Comparison of ENCODE assay signal across 8 cellular contexts in genomic region chr11:66068154-66068821, GRCh38. TPM values are rescaled to one million over a fixed set of nuclear protein-coding genes. Genes with fewer than 3 reads are reported as not detected.
DNase-seq lines count a peak whose midpoint lies in the region; ATAC-seq and TF ChIP-seq lines count a peak whose summit lies in the region.

No MANE protein-coding gene starts in this region.

- H3K36me3 ChIP-seq in DND-41 (ENCODE audit: insufficient read depth, low read length), result peaks cover 70% of the 10 kb centered on the region
- peaks cover 67% of the 10 kb centered on the region for H3K36me3 ChIP-seq in MG63
- H3K36me3 ChIP-seq in adrenal gland (replicated peaks in 1 of 2), result peaks cover 0 to 51% of the 10 kb centered on the region in 2 donors

- peaks cover 44% of the 10 kb centered on the region for H3K79me2 ChIP-seq in DND-41 (ENCODE audit: insufficient read depth, low read length)

- intact Hi-C loops in adrenal gland (cut with DNase I) (no loop called here), cardiac septum (cut with DNase I) (no loop called here), posterior vena cava (cut with DNase I) (no loop called here)

- H3K4me1 ChIP-seq in DND-41 (ENCODE audit: insufficient read depth, low read length) (peaks cover 27% of the 10 kb centered on the region), adrenal gland (replicated peaks in 1 of 2) (peaks cover 18 to 39% of the 10 kb centered on the region in 2 donors)

- TF ChIP-seq CTCF in DND-41 (IDR thresholded peaks at IDR 0.05; ENCODE audit: borderline replicate concordance, extremely low read depth, low read length, poor library complexity, severe bottlenecking) (peak; percentile 96), adrenal gland (IDR thresholded peaks at IDR 0.05) (peak; percentile 70 to 82 (median 79))

- peak; percentile 80 for DNase-seq in DND-41
- DNase-seq in MG63, result peak; percentile 55
- DNase-seq in T follicular helper cell (ENCODE audit: low read depth), result peak; percentile 70
- DNase-seq in adrenal gland, result peak; percentile 67 to 90 (median 76)
- DNase-seq in cardiac septum (ENCODE audit: low spot score), result peak; percentile 85
- peak; percentile 83 for DNase-seq in retina
- no peak for DNase-seq in posterior vena cava (ENCODE audit: low spot score)

- TF ChIP-seq POLR2A in adrenal gland (IDR thresholded peaks at IDR 0.05), result no peak

- H3K4me3 ChIP-seq in DND-41 (ENCODE audit: low read depth in 1 of 2, low read length in 2 of 2) (no peak overlapping the region), MG63 (no peak overlapping the region), adrenal gland (no peak overlapping the region)

- peaks cover 21% of the 10 kb centered on the region; the same call in 1 of the 2 replicates for H4K20me1 ChIP-seq in DND-41 (ENCODE audit: insufficient read depth, low read length)

- 41 to 46% (median 43%) methylated on average over 8 to 17 of the region's 17 CpGs for WGBS in adrenal gland, 4 donors

- H2AFZ ChIP-seq in DND-41 (ENCODE audit: low read depth, low read length), result no peak overlapping the region

- H3K4me2 ChIP-seq in DND-41 (ENCODE audit: insufficient read depth, low read length), result no peak overlapping the region

- H3K27me3 ChIP-seq in DND-41 (ENCODE audit: insufficient read depth, low read length, poor library complexity), result no peaks in the 10 kb centered on the region
- H3K27me3 ChIP-seq in MG63, result no peaks in the 10 kb centered on the region
- H3K27me3 ChIP-seq in adrenal gland, result no peaks in the 10 kb centered on the region

- H3K9me3 ChIP-seq in DND-41 (ENCODE audit: insufficient read depth, low read length, severe bottlenecking), result no peaks in the 10 kb centered on the region
- H3K9me3 ChIP-seq in MG63, result peaks cover 6% of the 10 kb centered on the region
- H3K9me3 ChIP-seq in adrenal gland (replicated peaks in 1 of 3), result no peaks in the 10 kb centered on the region

- no peak overlapping the region for H3K27ac ChIP-seq in DND-41 (ENCODE audit: low read length)
- peak overlapping the region; percentile 35 to 98 (median 94) for H3K27ac ChIP-seq in adrenal gland

- ATAC-seq in DND-41 (ENCODE audit: insufficient read depth, low read depth) (peak; percentile 73), HG03520 (IDR thresholded peaks at IDR 0.05; ENCODE audit: unreplicated experiment) (no peak)

- H3K9ac ChIP-seq in DND-41 (ENCODE audit: low read depth, low read length), result no peak overlapping the region

RNA-seq across cellular contexts. Expression of gene PACS1, which starts 1.8 kb away (rescaled TPM):
- total RNA-seq in MG63 (2014; rRNA removed; shearing (Covaris generic); ENCODE audit: low replicate concordance), result 2.6 and 11.2 TPM in 2 replicates
- 10 to 100 TPM; 30.5 to 60.5 (median 51.9) TPM for total RNA-seq in adrenal gland
- polyA plus RNA-seq in adrenal gland, result 10 to 100 TPM; 23.9 to 37.4 (median 29.9) TPM
- total RNA-seq in cardiac septum, result 115 TPM
- total RNA-seq in posterior vena cava, result 10 to 100 TPM; 65.1 to 84.1 TPM

RNA-seq across cellular contexts. Expression of gene SF3B2, which starts 16.1 kb away (rescaled TPM):
- total RNA-seq in MG63 (2014; rRNA removed; shearing (Covaris generic); ENCODE audit: low replicate concordance), result 134 and 174 TPM in 2 replicates
- 100 to 1,000 TPM; 125 to 177 (median 145) TPM for total RNA-seq in adrenal gland
- 100 to 1,000 TPM; 101 to 196 (median 127) TPM for polyA plus RNA-seq in adrenal gland
- total RNA-seq in cardiac septum, result 85.8 TPM
- 100 to 1,000 TPM; 117 to 140 TPM for total RNA-seq in posterior vena cava

RNA-seq across cellular contexts. Expression of gene GAL3ST3, which starts 19.3 kb away (rescaled TPM):
- not detected in 2 replicates for total RNA-seq in MG63 (2014; rRNA removed; shearing (Covaris generic); ENCODE audit: low replicate concordance)
- total RNA-seq in adrenal gland (under 1 TPM in 3 of 8 donors, not detected in 5; 0.17 to 0.41 (median 0.27) TPM), cardiac septum (3.1 TPM), posterior vena cava (1 to 10 TPM in 1 of 2 donors, under 1 TPM in 1; 0.74 to 1.2 TPM)
- not detected for polyA plus RNA-seq in adrenal gland

RNA-seq across cellular contexts. Expression of gene CATSPER1, which starts 42.0 kb away (rescaled TPM):
- 2.4 TPM in 1 of 2 replicates, not detected in the other for total RNA-seq in MG63 (2014; rRNA removed; shearing (Covaris generic); ENCODE audit: low replicate concordance)
- total RNA-seq in adrenal gland, result under 1 TPM in 3 of 8 donors, not detected in 5; 0.20 to 0.47 (median 0.41) TPM
- 1 to 10 TPM in 1 of 3 donors, under 1 TPM in 2; 0.37 to 2.3 (median 0.61) TPM for polyA plus RNA-seq in adrenal gland
- total RNA-seq in cardiac septum, result 0.13 TPM
- 1 to 10 TPM in 1 of 2 donors, under 1 TPM in 1; 0.24 to 1.1 TPM for total RNA-seq in posterior vena cava

RNA-seq across cellular contexts. Expression of gene CST6, which starts 56.5 kb away (rescaled TPM):
- not detected in 2 replicates for total RNA-seq in MG63 (2014; rRNA removed; shearing (Covaris generic); ENCODE audit: low replicate concordance)
- total RNA-seq in adrenal gland (under 1 TPM in 1 of 8 donors, not detected in 7; 0.55 TPM), cardiac septum (1.5 TPM), posterior vena cava (under 1 TPM in 1 of 2 donors, not detected in 1; 0.56 TPM)
- polyA plus RNA-seq in adrenal gland, result under 1 TPM in 1 of 3 donors, not detected in 2; 0.24 TPM
